ENCODE assay signal across 8 cellular contexts in the genomic region with DNA sequence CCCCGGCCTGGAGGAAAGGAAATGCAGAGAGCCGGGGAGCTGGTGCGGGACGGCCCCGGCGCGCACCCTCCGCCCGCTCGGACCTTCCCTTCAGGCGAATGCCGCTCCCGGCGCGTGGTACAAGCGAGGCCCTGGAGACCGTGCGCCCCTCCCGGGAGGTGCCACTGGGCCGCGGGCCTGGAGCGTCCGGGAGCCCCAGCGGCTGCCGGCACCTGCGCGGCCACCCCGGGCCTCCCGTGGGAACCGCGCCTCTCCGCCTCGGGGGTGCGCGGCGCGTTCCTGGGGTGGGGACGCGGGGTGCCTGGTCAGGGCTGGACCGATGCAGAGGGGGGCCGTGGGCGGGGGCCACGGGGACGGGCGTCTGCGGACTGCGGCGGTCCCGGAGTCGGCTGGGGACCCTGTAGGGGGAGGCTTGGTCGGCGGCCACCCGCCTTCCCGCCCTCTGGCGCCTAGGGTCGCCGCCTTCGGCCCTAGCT. TPM values are rescaled to one million over a fixed set of nuclear protein-coding genes. Genes with fewer than 3 reads are reported as not detected.
DNase-seq lines count a peak whose midpoint lies in the region; ATAC-seq, FAIRE-seq and TF ChIP-seq lines count a peak whose summit lies in the region.

No MANE protein-coding gene starts in this region.

- no peak for FAIRE-seq in RCC 7860 (lab: Jason Lieb, UNC)

- TF ChIP-seq CTCF in heart right ventricle (IDR thresholded peaks at IDR 0.05) = no peak
- TF ChIP-seq CTCF in gastrocnemius medialis (IDR thresholded peaks at IDR 0.05 in 4 of 5, conservative IDR thresholded peaks at IDR 0.05 in 1 of 5) = no peak

- 1% methylated on average over 41 to 58 of the region's 58 CpGs for WGBS in heart right ventricle, 2 donors

- peak in 4 of 8 donors; percentile 6 to 27 (median 20) for ATAC-seq in heart right ventricle
- no peak for ATAC-seq in gastrocnemius medialis
- no peak for ATAC-seq in HG02763 (IDR thresholded peaks at IDR 0.05; ENCODE audit: unreplicated experiment)

- H3K27me3 ChIP-seq in SJSA1 (replicated peaks) (peaks cover 13% of the 10 kb centered on the region), heart right ventricle (peaks cover 9 to 93% (median 73%) of the 10 kb centered on the region in 7 donors), gastrocnemius medialis (peaks cover 39 to 53% (median 39%) of the 10 kb centered on the region in 3 donors)

- peaks cover 30% of the 10 kb centered on the region for H3K4me1 ChIP-seq in SJSA1 (replicated peaks)
- peaks cover 5 to 83% (median 32%) of the 10 kb centered on the region in 9 donors for H3K4me1 ChIP-seq in heart right ventricle
- H3K4me1 ChIP-seq in gastrocnemius medialis = peaks cover 8 to 19% of the 10 kb centered on the region in 2 donors

- peak overlapping the region; percentile 31; the same call in 1 of the 2 replicates for H3K4me3 ChIP-seq in GM08714 (ENCODE audit: low read length)
- H3K4me3 ChIP-seq in SJSA1 = peak overlapping the region; percentile 31
- peak overlapping the region; percentile 32 to 57 (median 54) for H3K4me3 ChIP-seq in heart right ventricle
- H3K4me3 ChIP-seq in gastrocnemius medialis = peak overlapping the region; percentile 44 to 55 (median 50)

- in situ Hi-C loops in gastrocnemius medialis (cut with MboI; ENCODE audit: low sequenced_read_pairs in 4 of 4) = no loop called here

- H3K9me3 ChIP-seq in SJSA1 (replicated peaks) (no peaks in the 10 kb centered on the region), heart right ventricle (no peaks in the 10 kb centered on the region), gastrocnemius medialis (no peaks in the 10 kb centered on the region)

- H3K36me3 ChIP-seq in SJSA1 (no peaks in the 10 kb centered on the region), heart right ventricle (no peaks in the 10 kb centered on the region), gastrocnemius medialis (no peaks in the 10 kb centered on the region)

- TF ChIP-seq POLR2A in gastrocnemius medialis (IDR thresholded peaks at IDR 0.05) = no peak

- H3K27ac ChIP-seq in SJSA1 = peak overlapping the region; percentile 49; the same call in 1 of the 2 replicates
- peak overlapping the region in 2 of 10 donors; percentile 25 to 44 for H3K27ac ChIP-seq in heart right ventricle
- H3K27ac ChIP-seq in gastrocnemius medialis = no peak overlapping the region

- intact Hi-C loops in heart right ventricle (cut with DNase I) (no loop called here), gastrocnemius medialis (cut with DNase I; ENCODE audit: low total_unique reads) (no loop called here)

- DNase-seq in SJSA1 (ENCODE audit: low read depth in 1 of 2, low spot score in 2 of 2) = no peak
- DNase-seq in heart right ventricle = no peak
- no peak for DNase-seq in gastrocnemius medialis
- no peak for DNase-seq in RCC 7860 (ENCODE audit: low spot score)
- DNase-seq in NCI-H524 treated with DMSO at 0.1 percent for 48 hours (lab: John Stamatoyannopoulos, UW) = no peak
- DNase-seq in NK-92 (lab: John Stamatoyannopoulos, UW; ENCODE audit: unreplicated experiment) = no peak

RNA-seq across cellular contexts. Expression of gene PAPLN, which starts 0.5 kb away (rescaled TPM):
- total RNA-seq in SJSA1 (2014; rRNA removed; shearing (Covaris generic)) = 0.38 and 2.4 TPM in 2 replicates
- total RNA-seq in heart right ventricle (1 to 10 TPM in 7 of 10 donors, under 1 TPM in 3; 0.67 to 3.8 (median 1.8) TPM), gastrocnemius medialis (1 to 10 TPM; 1.9 to 5.0 (median 2.5) TPM)
- polyA plus RNA-seq in heart right ventricle = 1 to 10 TPM in 1 of 2 donors, under 1 TPM in 1; 0.64 to 4.1 TPM
